Comparison of ENCODE assay signal across 20 cellular contexts in genomic region chr21:42918291-42918690, GRCh38.
"Had no signal": no experiment of that assay in that cellular context is flagged by ENCODE, and none has a peak within 500 bp of the region (broad histone marks: within the 10 kb centered on the region; RNA-seq: fewer than 3 reads in every experiment).

No MANE protein-coding gene starts in this region.

- DNase-seq: activated CD4-positive, alpha-beta memory T cell treated with anti-CD3 and anti-CD28 coated beads for 36 hours; activated CD4-positive, alpha-beta T cell treated with anti-CD3 and anti-CD28 coated beads, Interleukin-2, amount 10 ng/mL, durations not matched to agents 24 days and 14 days; activated CD4-positive, CD25-positive, alpha-beta regulatory T cell treated with anti-CD3 and anti-CD28 coated beads, Interleukin-2, amount 50 U/mL, for 72 hours; activated CD8-positive, alpha-beta memory T cell treated with anti-CD3 and anti-CD28 coated beads for 24 hours; activated gamma-delta T cell; activated naive CD4-positive, alpha-beta T cell treated with anti-CD3 and anti-CD28 coated beads, Interleukin-2, amount 10 ng/mL, durations not matched to agents 7 days and 5 days; activated naive CD8-positive, alpha-beta T cell treated with anti-CD3 and anti-CD28 coated beads for 36 hours; activated T-cell treated with anti-CD3 and anti-CD28 coated beads, Interleukin-2, amount 50 U/mL, for 4 hours; brain microvascular endothelial cell; MM.1S; NCI-H1105; NCI-H1436; NCI-H187 treated with DMSO at 0.1 percent for 48 hours; NCI-H2081 treated with DMSO at 0.1 percent for 48 hours; NCI-H446; NCI-H524 treated with DMSO at 0.1 percent for 48 hours; PC-3; SHP77 treated with DMSO at 0.1 percent for 48 hours; T-helper 17 cell; T-helper 9 cell had no signal
